ENCODE assay signal across 26 cellular contexts in genomic region chr6:147423111-147423510, GRCh38.
"Had no signal": no experiment of that assay in that cellular context is flagged by ENCODE, and none has a peak within 500 bp of the region (broad histone marks: within the 10 kb centered on the region; RNA-seq: fewer than 3 reads in every experiment).

No MANE protein-coding gene starts in this region.

- H3K4me1 ChIP-seq: left ventricle myocardium inferior, pancreas, prostate gland, tibial nerve, vagina had no signal

- H3K36me3 ChIP-seq: left ventricle myocardium inferior, pancreas, prostate gland, tibial nerve, vagina had no signal

- DNase-seq: hypothalamus; islet precursor cell; left ventricle myocardium inferior; mesendoderm; naive B cell; natural killer cell; nucleus accumbens; posterior cingulate gyrus; retina; right cardiac atrium; stimulated activated CD4-positive, alpha-beta T cell treated with anti-CD3 and anti-CD28 coated beads, Interleukin-12 subunit alpha, Interleukin-12 subunit beta, amount 100 ng/mL, for 4 hours; stimulated activated CD4-positive, alpha-beta T cell treated with anti-CD3 and anti-CD28 coated beads, Interleukin-15, amount 100 ng/mL, for 24 hours; stimulated activated CD4-positive, alpha-beta T cell treated with anti-CD3 and anti-CD28 coated beads, Interleukin-2, amount 100 ng/mL, for 24 hours; stimulated activated CD4-positive, alpha-beta T cell treated with anti-CD3 and anti-CD28 coated beads, Interleukin-4, amount 100 ng/mL, for 1 hour; stimulated activated naive CD4-positive, alpha-beta T cell treated with Interleukin-2 at 50 U/mL for 16 hours; stimulated activated naive CD8-positive, alpha-beta T cell treated with anti-CD3 and anti-CD28 coated beads, Interleukin-15, amount 100 ng/mL, for 72 hours; substantia nigra had no signal

- H3K27me3 ChIP-seq: pancreas, tibial nerve, vagina had no signal

- H3K27ac Mint-ChIP-seq: mesothelial cell of epicardium; natural killer cell; stimulated activated naive CD8-positive, alpha-beta T cell treated with anti-CD3 and anti-CD28 coated beads, Interleukin-15, amount 100 ng/mL, for 72 hours; type B pancreatic cell had no signal

- H3K9me3 Mint-ChIP-seq: type B pancreatic cell had no signal

- ATAC-seq: natural killer cell; pancreas; right cardiac atrium; sciatic nerve; stimulated activated naive CD8-positive, alpha-beta T cell treated with anti-CD3 and anti-CD28 coated beads, Interleukin-15, amount 100 ng/mL, for 72 hours had no signal

- H3K4me1 Mint-ChIP-seq: stimulated activated naive CD8-positive, alpha-beta T cell treated with anti-CD3 and anti-CD28 coated beads, Interleukin-15, amount 100 ng/mL, for 72 hours had no signal

- H3K9me3 ChIP-seq: pancreas, prostate gland, vagina had no signal

- H3K4me3 Mint-ChIP-seq: mesothelial cell of epicardium; naive B cell; natural killer cell; stimulated activated naive CD8-positive, alpha-beta T cell treated with anti-CD3 and anti-CD28 coated beads, Interleukin-15, amount 100 ng/mL, for 72 hours; type B pancreatic cell had no signal

- H3K27me3 Mint-ChIP-seq: naive B cell had no signal

- H3K4me3 ChIP-seq: left ventricle myocardium inferior, lung, pancreas, prostate gland, skin epidermis, tibial nerve, vagina had no signal

- H3K36me3 Mint-ChIP-seq: mesothelial cell of epicardium, natural killer cell, type B pancreatic cell had no signal

- H3K27ac ChIP-seq: left ventricle myocardium inferior, pancreas, prostate gland, skin epidermis, tibial nerve, vagina had no signal
